In the genomic region with DNA sequence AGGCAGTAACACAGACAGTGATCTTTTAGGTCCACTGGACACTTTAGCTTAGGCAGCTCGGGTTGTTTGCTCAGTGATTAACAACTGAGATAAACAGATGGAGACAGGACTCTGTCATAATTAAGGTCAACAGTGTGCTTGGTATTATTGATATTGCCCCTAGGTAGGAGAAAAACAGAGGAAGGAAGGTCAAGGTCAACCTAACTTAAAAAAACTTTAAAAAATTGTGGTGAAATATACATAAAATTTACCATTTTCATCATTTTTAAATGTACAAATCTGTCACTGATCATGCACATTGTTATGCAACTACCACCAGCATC, we compare ENCODE assay signal across 11 cellular contexts. TPM values are rescaled to one million over a fixed set of nuclear protein-coding genes. Genes with fewer than 3 reads are reported as not detected.
A peak's percentile ranks its signal among the peaks of the same experiment; 100 is the strongest.
DNase-seq lines count a peak whose midpoint lies in the region; ATAC-seq, FAIRE-seq and TF ChIP-seq lines count a peak whose summit lies in the region.
"Had no signal": no experiment of that assay in that cellular context is flagged by ENCODE, and none has a peak within 500 bp of the region (broad histone marks: within the 10 kb centered on the region; RNA-seq: fewer than 3 reads in every experiment).

No MANE protein-coding gene starts in this region.

- peak in 1 of 2 experiments; percentile 91; a peak in 2 of 4 replicates for TF ChIP-seq EP300 in HepG2 (IDR thresholded peaks at IDR 0.05; ENCODE audit: low read depth in 2 of 2, low read length in 2 of 2)
- peak; percentile 84; the same call in 1 of the 2 replicates for TF ChIP-seq EP300 in HepG2 (CRISPR knock-in tag; IDR thresholded peaks at IDR 0.05; ENCODE audit: borderline replicate concordance)

- H3K79me2 ChIP-seq in GM23248 (ENCODE audit: insufficient read depth): peaks cover 35% of the 10 kb centered on the region
- H3K79me2 ChIP-seq in HepG2 (ENCODE audit: insufficient read depth, low read length): peaks cover 39% of the 10 kb centered on the region

- peak; percentile 84 for FAIRE-seq in HepG2 (lab: Jason Lieb, UNC)

- H3K27me3 ChIP-seq in GM23248 (replicated peaks; ENCODE audit: insufficient read depth): no peaks in the 10 kb centered on the region
- H3K27me3 ChIP-seq in HepG2 (ENCODE audit: control insufficient read depth in 1 of 2, insufficient read depth in 2 of 2, low read length in 2 of 2): no peaks in the 10 kb centered on the region; a peak in 1 of 5 replicates

- POLR2A ChIA-PET in T-cell (lab: Charles Lee) (interaction anchor here in 1 of 2 donors (1.7 kb wide), 1 partner anchor 38 kb away, joined by 5 read pairs; no protein-coding TSS in a partner anchor), HepG2 (lab: Yijun Ruan, JAX) (interaction anchor here (1.2 to 5.9 kb wide), 8 partner anchors 13 to 211 kb away, joined by 3 to 116 read pairs (median 8); partner anchors contain the start of genes AFF4 and ZCCHC10)

- no peaks in the 10 kb centered on the region for H3K9me3 ChIP-seq in GM23248 (ENCODE audit: low read depth)
- H3K9me3 ChIP-seq in HepG2 (ENCODE audit: low read length): no peaks in the 10 kb centered on the region

- no peak for TF ChIP-seq POLR2A in HepG2 (IDR thresholded peaks at IDR 0.05; ENCODE audit: insufficient read depth in 1 of 2, low read depth in 2 of 2, low read length in 2 of 2)

- H3F3A ChIP-seq in GM23248 (ENCODE audit: insufficient read depth): peaks cover 25% of the 10 kb centered on the region

- H3K9ac ChIP-seq in GM23248: no peak overlapping the region; the same call in 1 of the 2 replicates
- peak overlapping the region; percentile 49 for H3K9ac ChIP-seq in HepG2 (ENCODE audit: insufficient read depth, low read depth, low read length)

- peaks cover 6% of the 10 kb centered on the region for H4K20me1 ChIP-seq in GM23248 (ENCODE audit: insufficient read depth)
- peaks cover 12% of the 10 kb centered on the region for H4K20me1 ChIP-seq in HepG2 (ENCODE audit: insufficient read depth, low read length)

- in situ Hi-C loops in GM23248 (cut with MboI): no loop called here
- in situ Hi-C loops in HepG2 (cut with HindIII; ENCODE audit: extremely low pct_ligation_motif_present, low pct_unique_long_range_greater_than_20kb): loop anchor here (5.0 kb wide), 1 partner anchor 87 kb away; the partner anchor contains the start of gene AFF4

- no peaks in the 10 kb centered on the region for H3K9me3 Mint-ChIP-seq in T-cell

- peak overlapping the region; percentile 29 to 78 for H3K27ac Mint-ChIP-seq in T-cell

- no peak for DNase-seq in GM23248
- DNase-seq in T-cell: no peak
- DNase-seq in HepG2 (ENCODE audit: low spot score): peak; percentile 93
- no peak for DNase-seq in activated CD4-positive, CD25-positive, alpha-beta regulatory T cell treated with anti-CD3 and anti-CD28 coated beads, Interleukin-2, amount 50 U/mL, for 72 hours
- DNase-seq in NK-92 (lab: John Stamatoyannopoulos, UW; ENCODE audit: unreplicated experiment): no peak
- DNase-seq: foreskin melanocyte; stimulated activated naive CD8-positive, alpha-beta T cell treated with anti-CD3 and anti-CD28 coated beads, Interleukin-15, Interleukin-2, amounts not matched to agents 100 U/mL and 50 U/mL, for 24 hours had no signal

- CTCF ChIA-PET in T-cell (lab: Charles Lee) (no interaction called here), HepG2 (lab: Yijun Ruan, JAX; ENCODE audit: low intra/inter-chr PET ratio, low total read pairs) (no interaction called here)

- H3K36me3 Mint-ChIP-seq in T-cell: no peaks in the 10 kb centered on the region

- H3K4me1 ChIP-seq in GM23248 (ENCODE audit: insufficient read depth) (peaks cover 20% of the 10 kb centered on the region), HepG2 (ENCODE audit: insufficient read depth, low read length) (peaks cover 48% of the 10 kb centered on the region)

- H3K4me3 ChIP-seq in GM23248: no peak overlapping the region
- peak overlapping the region in 1 of 3 experiments; percentile 94; a peak in 1 of 6 replicates for H3K4me3 ChIP-seq in HepG2 (replicated peaks in 1 of 3; ENCODE audit: insufficient read depth in 1 of 3, low read depth in 2 of 3, low read length in 3 of 3)

- WGBS in GM23248 (ENCODE audit: low coverage in 1 of 2, low lambda C conversion rate in 2 of 2, missing lambda C conversion rate in 2 of 2), 2 experiments: 23 to 62% methylated on average over 1 of the region's 1 CpG
- WGBS in HepG2 (ENCODE audit: low lambda C conversion rate): 0% methylated on average over 1 of the region's 1 CpG

- no TSS peak for BruUV-seq in HepG2 (replicated peaks; lab: Mats Ljungman, UMichigan)

- H3K4me2 ChIP-seq in GM23248 (ENCODE audit: unreplicated experiment) (peak overlapping the region; percentile 22), HepG2 (ENCODE audit: low read depth, low read length) (peak overlapping the region; percentile 78)

- H3K4me1 Mint-ChIP-seq in T-cell: peaks cover 38 to 45% (median 41%) of the 10 kb centered on the region in 3 donors

- TF ChIP-seq CTCF in 22Rv1 (IDR thresholded peaks at IDR 0.05) (no peak), HepG2 (CRISPR knock-in tag; IDR thresholded peaks at IDR 0.05) (no peak)

- no peak for TF ChIP-seq RAD21 in HepG2 (CRISPR knock-in tag; IDR thresholded peaks at IDR 0.05)

- H3K4me3 Mint-ChIP-seq in T-cell: no peak overlapping the region

- H3K36me3 ChIP-seq in GM23248 (ENCODE audit: low read depth) (no peaks in the 10 kb centered on the region), HepG2 (replicated peaks in 1 of 2; ENCODE audit: control insufficient read depth in 1 of 2, insufficient read depth in 2 of 2, low read length in 2 of 2) (no peaks in the 10 kb centered on the region)

- H2AFZ ChIP-seq in GM23248 (no peak overlapping the region), HepG2 (ENCODE audit: low read length) (no peak overlapping the region)

- intact Hi-C loops in HepG2 (cut with micrococcal nuclease; ENCODE audit: unreplicated experiment): loop anchor here (2.0 to 5.0 kb wide), 2 partner anchors 32 to 87 kb away; partner anchors contain the start of gene AFF4

- no peaks in the 10 kb centered on the region for H3K27me3 Mint-ChIP-seq in T-cell

- ATAC-seq in T-cell (replicated peaks in 1 of 4): no peak
- ATAC-seq in HepG2: peak; percentile 42
- ATAC-seq in GM18858 (IDR thresholded peaks at IDR 0.05; ENCODE audit: unreplicated experiment): no peak
- no peak for ATAC-seq in GM18517 (IDR thresholded peaks at IDR 0.05; ENCODE audit: unreplicated experiment)
- ATAC-seq: stimulated activated naive CD8-positive, alpha-beta T cell treated with anti-CD3 and anti-CD28 coated beads, Interleukin-15, Interleukin-2, amounts not matched to agents 100 U/mL and 50 U/mL, for 24 hours had no signal

- no peaks in the 10 kb centered on the region for H3K9me2 ChIP-seq in GM23248 (ENCODE audit: insufficient read depth)

- H3K27ac ChIP-seq in 22Rv1 (peak overlapping the region; percentile 97), GM23248 (no peak overlapping the region), HepG2 (ENCODE audit: extremely low read length, insufficient read depth, low read length) (peak overlapping the region; percentile 100)
- H3K27ac ChIP-seq: HL-60 had no signal

RNA-seq across cellular contexts. Expression of gene HSPA4, which starts 2.1 kb away (rescaled TPM):
- total RNA-seq in GM23248 (2014; rRNA removed; shearing (Covaris generic)): 101 and 123 TPM in 2 replicates
- polyA plus RNA-seq in GM23248 (2016; fragmentation: Nextera tagmentation; extraction: Ambion mirVana): 105 and 111 TPM in 2 replicates
- total RNA-seq in T-cell: 10 to 100 TPM; 47.0 to 55.3 (median 48.1) TPM
- 231 and 359 TPM in 2 replicates for total RNA-seq in HepG2 (2016; rRNA removed; fragmentation: Illumina TruSeq; extraction: Trizol)
- 16.8 and 19.8 TPM in 2 replicates for total RNA-seq in HepG2 (2016; cell fraction: cytosol; rRNA removed; fragmentation: Illumina TruSeq; extraction: Trizol; ENCODE audit: low read depth)
- total RNA-seq in HepG2 (2016; cell fraction: insoluble cytoplasmic fraction; rRNA removed; fragmentation: Illumina TruSeq; extraction: Trizol): 234 and 349 TPM in 2 replicates
- 31.3 and 31.7 TPM in 2 replicates for total RNA-seq in HepG2 (2016; cell fraction: membrane; rRNA removed; fragmentation: Illumina TruSeq; extraction: Trizol)
- total RNA-seq in HepG2 (2016; cell fraction: nucleus; rRNA removed; fragmentation: Illumina TruSeq; extraction: Trizol): 93.9 and 106 TPM in 2 replicates
- polyA plus RNA-seq in HepG2 (2011; rRNA removed): 21.7 and 36.6 TPM in 2 replicates
- 10.5 and 18.6 TPM in 2 replicates for polyA plus RNA-seq in HepG2 (2011; cell fraction: cytosol; rRNA removed)
- polyA plus RNA-seq in HepG2 (2011; cell fraction: nucleus; rRNA removed): 6.5 and 10.0 TPM in 2 replicates
- polyA plus RNA-seq in HepG2 (2012): 115 and 141 TPM in 2 replicates
- polyA plus RNA-seq in HepG2 (2016; cell fraction: cytosol; fragmentation: Illumina TruSeq; extraction: Trizol; ENCODE audit: low read depth): 9.3 and 9.9 TPM in 2 replicates
- polyA plus RNA-seq in HepG2 (2016; cell fraction: insoluble cytoplasmic fraction; fragmentation: Illumina TruSeq; extraction: Trizol; ENCODE audit: low read depth): 317 and 331 TPM in 2 replicates
- polyA plus RNA-seq in HepG2 (2016; cell fraction: membrane; fragmentation: Illumina TruSeq; extraction: Trizol; ENCODE audit: low read depth): 25.5 and 28.6 TPM in 2 replicates
- polyA plus RNA-seq in HepG2 (2016; cell fraction: nucleus; fragmentation: Illumina TruSeq; extraction: Trizol; ENCODE audit: insufficient read depth, low read depth): 160 and 171 TPM in 2 replicates
- 16.3 and 24.3 TPM in 2 replicates for polyA minus RNA-seq in HepG2 (2011; rRNA and poly(A)+ RNA removed; ENCODE audit: low replicate concordance)
- polyA minus RNA-seq in HepG2 (2011; cell fraction: cytosol; rRNA and poly(A)+ RNA removed): 45.8 and 50.3 TPM in 2 replicates
- polyA minus RNA-seq in HepG2 (2011; cell fraction: nucleus; rRNA and poly(A)+ RNA removed): 27.4 and 38.4 TPM in 2 replicates

RNA-seq across cellular contexts. Expression of gene ZCCHC10, which starts 23.3 kb away (rescaled TPM):
- total RNA-seq in GM23248 (2014; rRNA removed; shearing (Covaris generic)): 9.5 and 13.0 TPM in 2 replicates
- polyA plus RNA-seq in GM23248 (2016; fragmentation: Nextera tagmentation; extraction: Ambion mirVana): 22.6 and 23.1 TPM in 2 replicates
- 10 to 100 TPM; 15.6 to 19.5 (median 16.3) TPM for total RNA-seq in T-cell
- total RNA-seq in HepG2 (2016; rRNA removed; fragmentation: Illumina TruSeq; extraction: Trizol): 40.7 and 54.8 TPM in 2 replicates
- total RNA-seq in HepG2 (2016; cell fraction: cytosol; rRNA removed; fragmentation: Illumina TruSeq; extraction: Trizol; ENCODE audit: low read depth): 11.6 and 12.4 TPM in 2 replicates
- total RNA-seq in HepG2 (2016; cell fraction: insoluble cytoplasmic fraction; rRNA removed; fragmentation: Illumina TruSeq; extraction: Trizol): 41.5 and 61.2 TPM in 2 replicates
- 15.4 and 19.1 TPM in 2 replicates for total RNA-seq in HepG2 (2016; cell fraction: membrane; rRNA removed; fragmentation: Illumina TruSeq; extraction: Trizol)
- total RNA-seq in HepG2 (2016; cell fraction: nucleus; rRNA removed; fragmentation: Illumina TruSeq; extraction: Trizol): 11.7 and 15.9 TPM in 2 replicates
- 44.5 and 48.2 TPM in 2 replicates for polyA plus RNA-seq in HepG2 (2011; rRNA removed)
- polyA plus RNA-seq in HepG2 (2011; cell fraction: cytosol; rRNA removed): 26.9 and 28.7 TPM in 2 replicates
- polyA plus RNA-seq in HepG2 (2011; cell fraction: nucleus; rRNA removed): 4.3 and 8.5 TPM in 2 replicates
- 29.4 and 34.7 TPM in 2 replicates for polyA plus RNA-seq in HepG2 (2012)
- polyA plus RNA-seq in HepG2 (2016; cell fraction: cytosol; fragmentation: Illumina TruSeq; extraction: Trizol; ENCODE audit: low read depth): 5.9 and 7.2 TPM in 2 replicates
- 53.3 and 59.8 TPM in 2 replicates for polyA plus RNA-seq in HepG2 (2016; cell fraction: insoluble cytoplasmic fraction; fragmentation: Illumina TruSeq; extraction: Trizol; ENCODE audit: low read depth)
- polyA plus RNA-seq in HepG2 (2016; cell fraction: membrane; fragmentation: Illumina TruSeq; extraction: Trizol; ENCODE audit: low read depth): 12.2 and 14.0 TPM in 2 replicates
- 27.5 and 29.2 TPM in 2 replicates for polyA plus RNA-seq in HepG2 (2016; cell fraction: nucleus; fragmentation: Illumina TruSeq; extraction: Trizol; ENCODE audit: insufficient read depth, low read depth)
- polyA minus RNA-seq in HepG2 (2011; rRNA and poly(A)+ RNA removed; ENCODE audit: low replicate concordance): 14.3 and 19.3 TPM in 2 replicates
- polyA minus RNA-seq in HepG2 (2011; cell fraction: cytosol; rRNA and poly(A)+ RNA removed): 12.7 and 13.7 TPM in 2 replicates
- 2.6 and 4.4 TPM in 2 replicates for polyA minus RNA-seq in HepG2 (2011; cell fraction: nucleus; rRNA and poly(A)+ RNA removed)
